1 cellular context compared by ENCODE assay signal in genomic region chr17:48479014-48479402, GRCh38.
TF ChIP-seq lines count a peak whose summit lies in the region.

No MANE protein-coding gene starts in this region.

TF ChIP-seq in K562, 482 proteins besides CTCF, POLR2A, EP300 and RAD21:
- TF ChIP-seq DMBX1 (CRISPR knock-in tag; IDR thresholded peaks at IDR 0.05; ENCODE audit: borderline replicate concordance) (no peak), BCOR (IDR thresholded peaks at IDR 0.05) (0 out of 2 replicates have a peak, but pooled peaks have one; percentile 1), FOXK2 (conservative IDR thresholded peaks at IDR 0.05 in 1 of 2, IDR thresholded peaks at IDR 0.05 in 1 of 2; ENCODE audit: low read depth in 2 of 2) (peak; percentile 16 to 17; a peak in 1 of 4 replicates), PML (IDR thresholded peaks at IDR 0.05; ENCODE audit: low read length) (no peak), TRIM25 (IDR thresholded peaks at IDR 0.05; ENCODE audit: borderline replicate concordance) (no peak), PBX2 (CRISPR knock-in tag; IDR thresholded peaks at IDR 0.05; ENCODE audit: low read depth) (no peak), PBX2 (tag; conservative IDR thresholded peaks at IDR 0.05; ENCODE audit: low read depth) (no peak), TCF7 (IDR thresholded peaks at IDR 0.05; ENCODE audit: borderline replicate concordance) (no peak), HCFC1 (IDR thresholded peaks at IDR 0.05; ENCODE audit: low read depth, low read length) (no peak), HMBOX1 (IDR thresholded peaks at IDR 0.05) (peak; percentile 60; the same call in 1 of the 2 replicates), SRSF7 (optimal IDR thresholded peaks at IDR 0.05; ENCODE audit: low read depth, low read length) (no peak), ZBTB34 (CRISPR knock-in tag; IDR thresholded peaks at IDR 0.05) (no peak), PREB (CRISPR knock-in tag; IDR thresholded peaks at IDR 0.05) (no peak), CAMTA2 (CRISPR knock-in tag; conservative IDR thresholded peaks at IDR 0.05) (no peak), CREM (IDR thresholded peaks at IDR 0.05; ENCODE audit: low read depth) (no peak), IRF2 (CRISPR knock-in tag; IDR thresholded peaks at IDR 0.05) (no peak), ATF3 (IDR thresholded peaks at IDR 0.05) (no peak), ATF3 (CRISPR knock-in tag; conservative IDR thresholded peaks at IDR 0.05) (no peak), FOXJ3 (CRISPR knock-in tag; IDR thresholded peaks at IDR 0.05) (no peak)
